Comparison of ENCODE assay signal across 8 cellular contexts in the genomic region with DNA sequence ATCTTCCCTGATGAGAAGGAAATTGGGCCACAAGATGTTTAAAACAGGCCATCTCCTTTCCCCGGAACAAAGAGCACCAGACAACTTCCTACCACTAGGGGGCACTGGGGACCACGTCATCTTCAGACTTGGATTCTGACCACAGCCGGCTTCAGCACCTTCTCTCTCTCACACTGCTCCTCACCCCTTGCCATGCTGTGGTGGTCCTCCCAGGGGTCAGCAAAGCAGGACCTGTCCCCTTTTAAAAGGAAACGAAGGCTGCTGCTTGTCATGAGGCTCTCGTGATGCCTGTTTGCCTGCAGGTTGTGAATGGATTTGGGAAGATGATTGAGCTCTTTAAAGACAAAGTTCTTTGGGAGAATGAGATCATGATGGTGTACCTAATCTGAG. TPM values are rescaled to one million over a fixed set of nuclear protein-coding genes. Genes with fewer than 3 reads are reported as not detected.
A peak's percentile ranks its signal among the peaks of the same experiment; 100 is the strongest.
DNase-seq lines count a peak whose midpoint lies in the region; ATAC-seq and TF ChIP-seq lines count a peak whose summit lies in the region.

No MANE protein-coding gene starts in this region.

- peak; percentile 38 to 60 for DNase-seq in NCI-H524 (lab: John Stamatoyannopoulos, UW)
- DNase-seq in NCI-H524 treated with DMSO at 0.1 percent for 48 hours (lab: John Stamatoyannopoulos, UW) = no peak
- DNase-seq in NOMO-1 treated with DMSO at 0.1 percent for 48 hours (lab: John Stamatoyannopoulos, UW; ENCODE audit: unreplicated experiment) = peak; percentile 75
- DNase-seq in activated CD8-positive, alpha-beta memory T cell treated with anti-CD3 and anti-CD28 coated beads, Interleukin-2, amount 10 ng/mL, durations not matched to agents 7 days and 5 days = peak; percentile 91
- DNase-seq in epidermal melanocyte (ENCODE audit: insufficient read length, low spot score) = peak; percentile 81
- peak in 2 of 3 donors; percentile 80 to 95 for DNase-seq in mucosa of descending colon
- DNase-seq in stimulated activated CD8-positive, alpha-beta memory T cell treated with anti-CD3 and anti-CD28 coated beads, Interleukin-4, amount 100 ng/mL, for 1 hour (ENCODE audit: low read depth in 2 of 2, low spot score in 1 of 2) = peak; percentile 62 to 70

- H3K9me3 Mint-ChIP-seq in activated CD8-positive, alpha-beta memory T cell treated with anti-CD3 and anti-CD28 coated beads, Interleukin-2, amount 10 ng/mL, durations not matched to agents 7 days and 5 days (ENCODE audit: low read depth) = no peaks in the 10 kb centered on the region

- H3K27me3 Mint-ChIP-seq in activated CD8-positive, alpha-beta memory T cell treated with anti-CD3 and anti-CD28 coated beads, Interleukin-2, amount 10 ng/mL, durations not matched to agents 7 days and 5 days = no peaks in the 10 kb centered on the region

- TF ChIP-seq CTCF in mucosa of descending colon (IDR thresholded peaks at IDR 0.05) = peak; percentile 75

- H3K4me1 Mint-ChIP-seq in activated CD8-positive, alpha-beta memory T cell treated with anti-CD3 and anti-CD28 coated beads, Interleukin-2, amount 10 ng/mL, durations not matched to agents 7 days and 5 days = peaks cover 20% of the 10 kb centered on the region

- no peaks in the 10 kb centered on the region for H3K9me3 ChIP-seq in mucosa of descending colon

- peaks cover 28% of the 10 kb centered on the region for H3K36me3 Mint-ChIP-seq in activated CD8-positive, alpha-beta memory T cell treated with anti-CD3 and anti-CD28 coated beads, Interleukin-2, amount 10 ng/mL, durations not matched to agents 7 days and 5 days

- no peak overlapping the region for H3K4me3 Mint-ChIP-seq in activated CD8-positive, alpha-beta memory T cell treated with anti-CD3 and anti-CD28 coated beads, Interleukin-2, amount 10 ng/mL, durations not matched to agents 7 days and 5 days

- no peaks in the 10 kb centered on the region for H3K4me1 ChIP-seq in mucosa of descending colon (ENCODE audit: low read depth)

- no peaks in the 10 kb centered on the region for H3K36me3 ChIP-seq in mucosa of descending colon (ENCODE audit: low read depth)

- CTCF ChIA-PET in activated CD8-positive, alpha-beta memory T cell treated with anti-CD3 and anti-CD28 coated beads, Interleukin-2, amount 10 ng/mL, durations not matched to agents 7 days and 5 days (lab: Charles Lee) = interaction anchor here (0.7 to 4.5 kb wide), 20 partner anchors 9 to 343 kb away, joined by 3 to 67 read pairs (median 6); partner anchors contain the start of genes NEK4, PRKCD and RFT1

- ATAC-seq in HG03521 (IDR thresholded peaks at IDR 0.05; ENCODE audit: unreplicated experiment) = peak; percentile 62
- peak; percentile 81 for ATAC-seq in activated CD8-positive, alpha-beta memory T cell treated with anti-CD3 and anti-CD28 coated beads, Interleukin-2, amount 10 ng/mL, durations not matched to agents 7 days and 5 days
- peak; percentile 94 for ATAC-seq in mucosa of descending colon

- intact Hi-C loops in mucosa of descending colon (cut with DNase I, micrococcal nuclease) = loop anchor here (1.0 to 5.0 kb wide), 2 partner anchors 82 to 83 kb away; no protein-coding TSS in a partner anchor

- H3K4me3 ChIP-seq in mucosa of descending colon = no peak overlapping the region

- no peak overlapping the region for H3K27ac Mint-ChIP-seq in activated CD8-positive, alpha-beta memory T cell treated with anti-CD3 and anti-CD28 coated beads, Interleukin-2, amount 10 ng/mL, durations not matched to agents 7 days and 5 days

RNA-seq across cellular contexts. Expression of gene RFT1, which starts 16.2 kb away (rescaled TPM):
- 10 to 100 TPM; 32.4 to 38.3 TPM for total RNA-seq in activated CD8-positive, alpha-beta memory T cell treated with anti-CD3 and anti-CD28 coated beads, Interleukin-2, amount 10 ng/mL, durations not matched to agents 7 days and 5 days
- 10 to 100 TPM; 14.7 to 18.7 (median 15.2) TPM for total RNA-seq in mucosa of descending colon

RNA-seq across cellular contexts. Expression of gene PRKCD, which starts 47.0 kb away (rescaled TPM):
- 10 to 100 TPM; 17.2 to 18.7 TPM for total RNA-seq in activated CD8-positive, alpha-beta memory T cell treated with anti-CD3 and anti-CD28 coated beads, Interleukin-2, amount 10 ng/mL, durations not matched to agents 7 days and 5 days
- total RNA-seq in mucosa of descending colon = 10 to 100 TPM; 46.8 to 87.9 (median 83.4) TPM
